ENCODE assay signal across 1 cellular context in genomic region chr3:156620260-156620659, GRCh38.
TF ChIP-seq lines count a peak whose summit lies in the region.

No MANE protein-coding gene starts in this region.

TF ChIP-seq in K562, 482 proteins besides CTCF, POLR2A, EP300 and RAD21 (continued from another document and continues in another):
- TF ChIP-seq UBTF (IDR thresholded peaks at IDR 0.05; ENCODE audit: borderline replicate concordance in 1 of 2, low read depth in 2 of 2, low read length in 2 of 2) (no peak), COPS2 (conservative IDR thresholded peaks at IDR 0.05) (no peak), ZNF695 (CRISPR knock-in tag; IDR thresholded peaks at IDR 0.05) (no peak), SMARCC2 (IDR thresholded peaks at IDR 0.05; ENCODE audit: low read depth) (no peak; the same call in 1 of the 2 replicates), PPARD (CRISPR knock-in tag; IDR thresholded peaks at IDR 0.05) (peak; percentile 81; the same call in 1 of the 2 replicates), XRCC5 (IDR thresholded peaks at IDR 0.05; ENCODE audit: low read depth, low read length) (no peak), ZNF583 (CRISPR knock-in tag; IDR thresholded peaks at IDR 0.05) (peak; percentile 99), DEAF1 (CRISPR knock-in tag; IDR thresholded peaks at IDR 0.05) (no peak), ATF4 (CRISPR knock-in tag; IDR thresholded peaks at IDR 0.05) (peak; percentile 83), ZC3H11A (IDR thresholded peaks at IDR 0.05; ENCODE audit: low read depth, low read length) (no peak), ZSCAN29 (IDR thresholded peaks at IDR 0.05) (no peak), PRPF4 (IDR thresholded peaks at IDR 0.05; ENCODE audit: insufficient read depth, low read depth, low read length, poor library complexity, severe bottlenecking) (no peak), CEBPZ (IDR thresholded peaks at IDR 0.05; ENCODE audit: borderline replicate concordance, low read depth, low read length) (no peak), ZNF395 (CRISPR knock-in tag; IDR thresholded peaks at IDR 0.05) (peak; percentile 99), C11orf30 (IDR thresholded peaks at IDR 0.05; ENCODE audit: low read depth) (peak; percentile 92), STAG1 (CRISPR knock-in tag; IDR thresholded peaks at IDR 0.05; ENCODE audit: borderline replicate concordance) (no peak), E2F1 (CRISPR knock-in tag; IDR thresholded peaks at IDR 0.05) (no peak), ZNF134 (CRISPR knock-in tag; conservative IDR thresholded peaks at IDR 0.05) (peak; percentile 78), MXD1 (CRISPR knock-in tag; IDR thresholded peaks at IDR 0.05; ENCODE audit: borderline replicate concordance, poor library complexity, severe bottlenecking) (peak; percentile 81), RBM17 (IDR thresholded peaks at IDR 0.05; ENCODE audit: borderline replicate concordance, low read depth, low read length) (no peak), FOXJ3 (CRISPR knock-in tag; IDR thresholded peaks at IDR 0.05) (no peak), RHOXF2B (CRISPR knock-in tag; conservative IDR thresholded peaks at IDR 0.05) (peak; percentile 92), PTRF (tag; IDR thresholded peaks at IDR 0.05) (peak; percentile 97), FOXJ2 (tag; IDR thresholded peaks at IDR 0.05) (peak; percentile 81), MLLT1 (IDR thresholded peaks at IDR 0.05) (no peak), ZBTB7A (IDR thresholded peaks at IDR 0.05; ENCODE audit: borderline replicate concordance, control insufficient read depth, low read depth, low read length) (no peak), PML (IDR thresholded peaks at IDR 0.05; ENCODE audit: low read length) (no peak), IFI16 (CRISPR knock-in tag; IDR thresholded peaks at IDR 0.05) (peak; percentile 94), RBM39 (optimal IDR thresholded peaks at IDR 0.05; ENCODE audit: low read depth, low read length) (no peak), PYGO2 (tag; IDR thresholded peaks at IDR 0.05) (peak; percentile 94), HINFP (tag; conservative IDR thresholded peaks at IDR 0.05; ENCODE audit: low read depth) (peak; percentile 95), CAMTA2 (CRISPR knock-in tag; conservative IDR thresholded peaks at IDR 0.05) (no peak), ATF7 (IDR thresholded peaks at IDR 0.05) (0 out of 2 replicates have a peak, but pooled peaks have one; percentile 41), ELK1 (CRISPR knock-in tag; IDR thresholded peaks at IDR 0.05) (no peak), ZNF780A (CRISPR knock-in tag; IDR thresholded peaks at IDR 0.05) (no peak), LEF1 (IDR thresholded peaks at IDR 0.05) (no peak), HNRNPH1 (optimal IDR thresholded peaks at IDR 0.05; ENCODE audit: low read depth, low read length) (no peak), FOXP1 (CRISPR knock-in tag; IDR thresholded peaks at IDR 0.05) (no peak), BACH1 (tag; IDR thresholded peaks at IDR 0.05) (peak; percentile 99), SNAPC5 (CRISPR knock-in tag; IDR thresholded peaks at IDR 0.05) (0 out of 2 replicates have a peak, but pooled peaks have one; percentile 35), HMG20A (CRISPR knock-in tag; conservative IDR thresholded peaks at IDR 0.05) (no peak), BRF1 (IDR thresholded peaks at IDR 0.05; ENCODE audit: borderline replicate concordance, extremely low read depth, insufficient read length) (no peak), SRSF7 (optimal IDR thresholded peaks at IDR 0.05; ENCODE audit: low read depth, low read length) (no peak), EGR1 (conservative IDR thresholded peaks at IDR 0.05) (no peak), HDAC1 (IDR thresholded peaks at IDR 0.05) (no peak), SREBF2 (CRISPR knock-in tag; IDR thresholded peaks at IDR 0.05) (no peak), MBD2 (IDR thresholded peaks at IDR 0.05; ENCODE audit: borderline replicate concordance, low read depth) (no peak), BDP1 (IDR thresholded peaks at IDR 0.05; ENCODE audit: insufficient read depth, insufficient read length) (no peak), SRSF1 (IDR thresholded peaks at IDR 0.05; ENCODE audit: low read depth, low read length) (no peak), THRB (CRISPR knock-in tag; conservative IDR thresholded peaks at IDR 0.05) (peak; percentile 71), ZNF57 (CRISPR knock-in tag; IDR thresholded peaks at IDR 0.05) (no peak)
